Comparison of ENCODE assay signal across 8 cellular contexts in genomic region chr6:157379656-157380457, GRCh38. TPM values are rescaled to one million over a fixed set of nuclear protein-coding genes. Genes with fewer than 3 reads are reported as not detected.
DNase-seq lines count a peak whose midpoint lies in the region; ATAC-seq and FAIRE-seq lines count a peak whose summit lies in the region.

No MANE protein-coding gene starts in this region.

- ATAC-seq in naive B cell (ENCODE audit: low read depth in 2 of 2): peak; percentile 77

- H3K4me1 Mint-ChIP-seq in naive B cell: peaks cover 35 to 41% (median 38%) of the 10 kb centered on the region in 3 donors

- H3K27ac Mint-ChIP-seq in naive B cell: peak overlapping the region in 5 of 6 donors; percentile 55 to 93 (median 86)

- DNase-seq in Daoy (ENCODE audit: low read depth) (peak; percentile 98), GOT3 (lab: John Stamatoyannopoulos, UW) (peak; percentile 46), Kasumi-1 (lab: John Stamatoyannopoulos, UW) (peak; percentile 96), RCC 7860 (ENCODE audit: low spot score) (peak; percentile 75), activated T-helper 1 cell treated with Interleukin-2 at 50 U/mL for 16 hours (ENCODE audit: low read depth) (peak; percentile 73), fibroblast of gingiva (ENCODE audit: low read depth) (peak; percentile 88), naive B cell (peak; percentile 87)
- DNase-seq in stimulated activated CD8-positive, alpha-beta memory T cell treated with anti-CD3 and anti-CD28 coated beads, Interleukin-7, amount 100 ng/mL, for 48 hours (ENCODE audit: extremely low read depth in 1 of 2, low read depth in 1 of 2): peak; percentile 76 to 89

- peak overlapping the region; percentile 75 to 96 (median 90) for H3K4me3 Mint-ChIP-seq in naive B cell

- H3K36me3 Mint-ChIP-seq in naive B cell: peaks cover 0 to 3% of the 10 kb centered on the region in 2 donors

- H3K27me3 Mint-ChIP-seq in naive B cell: peaks cover 27 to 28% (median 27%) of the 10 kb centered on the region in 3 donors

- no peaks in the 10 kb centered on the region for H3K9me3 Mint-ChIP-seq in naive B cell

- peak; percentile 2 for FAIRE-seq in RCC 7860 (lab: Jason Lieb, UNC)

RNA-seq across cellular contexts. Expression of gene ZDHHC14, which starts 1.1 kb away (rescaled TPM):
- 6.5 and 12.2 TPM in 2 replicates for total RNA-seq in Daoy (2014; rRNA removed; shearing (Covaris generic))
- polyA plus RNA-seq in naive B cell (ENCODE audit: low read depth in 6 of 6): 10 to 100 TPM in 1 of 6 donors, 1 to 10 TPM in 5; 1.7 to 10.5 (median 4.1) TPM

RNA-seq across cellular contexts. Expression of gene TMEM242, which starts 56.5 kb away (rescaled TPM):
- total RNA-seq in Daoy (2014; rRNA removed; shearing (Covaris generic)): 10.5 and 15.8 TPM in 2 replicates
- polyA plus RNA-seq in naive B cell (ENCODE audit: low read depth in 6 of 6): 10 to 100 TPM in 4 of 6 donors, 1 to 10 TPM in 2; 9.3 to 18.6 (median 11.2) TPM

Comparison
In these comparisons a context has a peak if more than half of its experiments do, and no peak if none do; other contexts are left out.
1. Peak in every context shown above with its lines: DNase-seq and ATAC-seq.
2. DNase-seq: peak in every context shown above with its lines; median percentile 98 in Daoy; 96 in Kasumi-1; 88 in fibroblast of gingiva; 87 in naive B cell; 82 in stimulated activated CD8-positive, alpha-beta memory T cell treated with anti-CD3 and anti-CD28 coated beads, Interleukin-7, amount 100 ng/mL, for 48 hours; 75 in RCC 7860; 73 in activated T-helper 1 cell treated with Interleukin-2 at 50 U/mL for 16 hours; 46 in GOT3.